In the genomic region with DNA sequence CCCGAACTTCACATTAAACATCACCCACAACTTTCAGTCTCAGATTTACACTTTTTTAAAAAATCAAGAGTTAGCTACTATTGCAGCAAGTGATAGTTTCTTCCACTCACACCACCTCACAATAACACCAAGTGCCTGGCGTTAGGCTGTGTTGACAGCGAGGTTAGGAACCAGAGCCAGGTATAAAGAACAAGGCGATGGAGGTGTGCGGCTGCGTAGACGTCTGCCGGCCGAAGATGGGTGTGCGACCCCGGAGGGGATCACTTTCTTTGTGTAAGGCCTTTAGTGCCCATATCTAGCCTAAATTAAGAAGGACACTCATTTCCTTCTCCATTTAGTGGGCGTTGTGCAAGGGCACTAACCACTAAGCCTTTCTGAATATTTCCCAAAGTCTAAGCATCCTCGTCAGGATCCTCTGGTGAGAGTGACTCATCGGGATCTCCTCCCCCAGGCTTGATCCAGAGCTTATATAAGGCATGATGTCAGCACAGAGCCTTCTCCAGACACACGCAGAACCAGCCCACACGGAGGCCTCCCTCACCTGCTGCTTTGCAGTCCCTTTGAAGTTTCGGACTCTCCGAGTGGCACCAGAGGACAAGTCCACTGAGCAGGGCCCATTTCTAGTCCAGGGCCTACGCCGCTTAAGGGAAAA, we compare ENCODE assay signal across 8 cellular contexts. TPM values are rescaled to one million over a fixed set of nuclear protein-coding genes. Genes with fewer than 3 reads are reported as not detected.
DNase-seq lines count a peak whose midpoint lies in the region; ATAC-seq and TF ChIP-seq lines count a peak whose summit lies in the region.

No MANE protein-coding gene starts in this region.

- no peaks in the 10 kb centered on the region for H3K9me3 ChIP-seq in stomach

- no peak for TF ChIP-seq EP300 in stomach (IDR thresholded peaks at IDR 0.05)

- TF ChIP-seq POLR2A in stomach (IDR thresholded peaks at IDR 0.05): no peak

- peak; percentile 90 for DNase-seq in AG09309 (ENCODE audit: low read depth)
- DNase-seq in HPDE6-E6E7 (ENCODE audit: extremely low spot score): peak; percentile 69
- peak; percentile 43 for DNase-seq in astrocyte of the hippocampus (ENCODE audit: low read depth, low spot score)
- peak; percentile 51 for DNase-seq in iPS-NIHi7 (ENCODE audit: extremely low spot score)
- DNase-seq in stomach: no peak

- intact Hi-C loops in stomach (cut with DNase I; ENCODE audit: low total_unique reads): no loop called here

- no peak for ATAC-seq in HG03457 (IDR thresholded peaks at IDR 0.05; ENCODE audit: unreplicated experiment)
- no peak for ATAC-seq in GM21529 (IDR thresholded peaks at IDR 0.05; ENCODE audit: unreplicated experiment)
- no peak for ATAC-seq in HG02642 (IDR thresholded peaks at IDR 0.05; ENCODE audit: poor library complexity, unreplicated experiment)

- H3K27ac ChIP-seq in stomach: peak overlapping the region in 2 of 5 donors; percentile 53 to 73

- WGBS in stomach, 5 donors: 78 to 84% (median 81%) methylated on average over 20 of the region's 20 CpGs

- no peak overlapping the region for H3K4me3 ChIP-seq in AG09309 (ENCODE audit: control insufficient read depth, low read depth, low read length)
- peak overlapping the region; percentile 52 to 61 (median 56) for H3K4me3 ChIP-seq in stomach

- peaks cover 0 to 28% (median 9%) of the 10 kb centered on the region in 3 donors for H3K27me3 ChIP-seq in stomach

- peaks cover 11 to 34% (median 15%) of the 10 kb centered on the region in 4 donors for H3K4me1 ChIP-seq in stomach

- TF ChIP-seq CTCF in AG09309 (IDR thresholded peaks at IDR 0.05; ENCODE audit: control insufficient read depth, insufficient read depth, low read depth, low read length, missing control alignments) (no peak), stomach (IDR thresholded peaks at IDR 0.05) (no peak)

- H3K36me3 ChIP-seq in stomach: no peaks in the 10 kb centered on the region

RNA-seq across cellular contexts. Expression of a gene that starts 11.8 kb away (rescaled TPM):
- not detected for total RNA-seq in stomach
- polyA plus RNA-seq in stomach: 1 to 10 TPM in 1 of 3 donors, under 1 TPM in 1, not detected in 1; 0.31 to 1.5 TPM
